20 cellular contexts compared by ENCODE assay signal in genomic region chr4:69568787-69569186, GRCh38.
DNase-seq lines count a peak whose midpoint lies in the region; ATAC-seq, FAIRE-seq and TF ChIP-seq lines count a peak whose summit lies in the region.
"Had no signal": no experiment of that assay in that cellular context is flagged by ENCODE, and none has a peak within 500 bp of the region (broad histone marks: within the 10 kb centered on the region; RNA-seq: fewer than 3 reads in every experiment).

No MANE protein-coding gene starts in this region.

- H3K9me3 ChIP-seq in liver (ENCODE audit: control insufficient read depth in 4 of 4, low read length in 3 of 4) (no peaks in the 10 kb centered on the region), HepG2 (ENCODE audit: low read length) (no peaks in the 10 kb centered on the region), right lobe of liver (no peaks in the 10 kb centered on the region), colonic mucosa (no peaks in the 10 kb centered on the region)

- H4K20me1 ChIP-seq in HepG2 (ENCODE audit: insufficient read depth, low read length), result no peaks in the 10 kb centered on the region

- TF ChIP-seq EP300 in HepG2 (IDR thresholded peaks at IDR 0.05; ENCODE audit: low read depth in 2 of 2, low read length in 2 of 2) (no peak), HepG2 (CRISPR knock-in tag; IDR thresholded peaks at IDR 0.05; ENCODE audit: borderline replicate concordance) (no peak)

- no peak overlapping the region for H3K9ac ChIP-seq in liver (ENCODE audit: low read depth in 1 of 2, low read length in 2 of 2)
- H3K9ac ChIP-seq in HepG2 (ENCODE audit: insufficient read depth, low read depth, low read length), result no peak overlapping the region
- H3K9ac ChIP-seq in colonic mucosa (ENCODE audit: low read depth in 2 of 2, low read length in 2 of 2), result no peak overlapping the region
- H3K9ac ChIP-seq: GM23248 had no signal

- POLR2A ChIA-PET in HepG2 (lab: Yijun Ruan, JAX), result no interaction called here

- in situ Hi-C loops in HepG2 (cut with HindIII; ENCODE audit: extremely low pct_ligation_motif_present, low pct_unique_long_range_greater_than_20kb), result no loop called here

- H3K4me2 ChIP-seq in HepG2 (ENCODE audit: low read depth, low read length), result no peak overlapping the region

- WGBS in liver, result 40% methylated on average over 1 of the region's 1 CpG
- WGBS in HepG2 (ENCODE audit: low lambda C conversion rate), result 31% methylated on average over 1 of the region's 1 CpG
- 20% methylated on average over 1 of the region's 1 CpG for WGBS in right lobe of liver (ENCODE audit: insufficient coverage, low coverage, low lambda C conversion rate, missing lambda C conversion rate)

- no peak for TF ChIP-seq POLR2A in HepG2 (IDR thresholded peaks at IDR 0.05; ENCODE audit: insufficient read depth in 1 of 2, low read depth in 2 of 2, low read length in 2 of 2)
- TF ChIP-seq POLR2A in right lobe of liver (IDR thresholded peaks at IDR 0.05), result no peak
- TF ChIP-seq POLR2A in erythroblast (IDR thresholded peaks at IDR 0.05; ENCODE audit: low read length), result no peak

- no peaks in the 10 kb centered on the region for H3K36me3 ChIP-seq in liver (ENCODE audit: control insufficient read depth in 4 of 4, insufficient read depth in 3 of 4, low read depth in 1 of 4, low read length in 3 of 4)
- no peaks in the 10 kb centered on the region for H3K36me3 ChIP-seq in HepG2 (replicated peaks in 1 of 2; ENCODE audit: control insufficient read depth in 1 of 2, insufficient read depth in 2 of 2, low read length in 2 of 2)
- H3K36me3 ChIP-seq in right lobe of liver, result no peaks in the 10 kb centered on the region
- H3K36me3 ChIP-seq in colonic mucosa, result no peaks in the 10 kb centered on the region

- BruUV-seq in HepG2 (replicated peaks; lab: Mats Ljungman, UMichigan), result no TSS peak

- CTCF ChIA-PET in HepG2 (lab: Yijun Ruan, JAX; ENCODE audit: low intra/inter-chr PET ratio, low total read pairs), result no interaction called here

- no peak for ATAC-seq in HepG2
- ATAC-seq in right lobe of liver, result peak; percentile 75 to 95 (median 86)

- H3K4me3 ChIP-seq in liver (ENCODE audit: low read depth in 1 of 3, low read length in 3 of 3) (no peak overlapping the region), HepG2 (replicated peaks in 1 of 3; ENCODE audit: insufficient read depth in 1 of 3, low read depth in 2 of 3, low read length in 3 of 3) (no peak overlapping the region), right lobe of liver (no peak overlapping the region), colonic mucosa (no peak overlapping the region)
- H3K4me3 ChIP-seq: GM23248 had no signal

- DNase-seq in HepG2 (ENCODE audit: low spot score) (no peak), amniotic epithelial cell (ENCODE audit: low read depth) (peak; percentile 61), right lobe of liver (no peak), NCI-H1105 treated with DMSO at 0.1 percent for 48 hours (lab: John Stamatoyannopoulos, UW) (no peak), erythroblast (lab: John Stamatoyannopoulos, UW) (no peak), colonic mucosa (no peak)
- DNase-seq: 8988T; C1 segment of cervical spinal cord; CD4-positive, alpha-beta memory T cell; COR-L47; DMS153; DND-41; GM23248; H7; HCEC 1CT had no signal

- H3K27me3 ChIP-seq in liver (ENCODE audit: control insufficient read depth in 4 of 4, insufficient read depth in 4 of 4, low read length in 3 of 4) (no peaks in the 10 kb centered on the region), HepG2 (ENCODE audit: control insufficient read depth in 1 of 2, insufficient read depth in 2 of 2, low read length in 2 of 2) (no peaks in the 10 kb centered on the region; a peak in 1 of 5 replicates), right lobe of liver (no peaks in the 10 kb centered on the region), colonic mucosa (no peaks in the 10 kb centered on the region)

- no peak overlapping the region for H2AFZ ChIP-seq in HepG2 (ENCODE audit: low read length)
- H2AFZ ChIP-seq: GM23248 had no signal

- H3K27ac ChIP-seq in liver (ENCODE audit: low read depth in 1 of 2, low read length in 2 of 2) (peak overlapping the region in 1 of 2 donors; percentile 9), HepG2 (ENCODE audit: extremely low read length, insufficient read depth, low read length) (no peak overlapping the region), right lobe of liver (peak overlapping the region in 2 of 3 donors; percentile 43 to 76), colonic mucosa (no peak overlapping the region)
- H3K27ac ChIP-seq: GM23248 had no signal

- no peaks in the 10 kb centered on the region for H3K79me2 ChIP-seq in HepG2 (ENCODE audit: insufficient read depth, low read length)

- intact Hi-C loops in HepG2 (cut with micrococcal nuclease; ENCODE audit: unreplicated experiment), result no loop called here
- intact Hi-C loops in right lobe of liver (cut with DNase I), result no loop called here
- intact Hi-C loops in colonic mucosa (cut with DNase I), result no loop called here

- H3K4me1 ChIP-seq in liver (ENCODE audit: control insufficient read depth in 4 of 4, insufficient read depth in 4 of 4, low read length in 3 of 4), result peaks cover 2 to 15% (median 7%) of the 10 kb centered on the region in 4 donors
- no peaks in the 10 kb centered on the region for H3K4me1 ChIP-seq in HepG2 (ENCODE audit: insufficient read depth, low read length)
- H3K4me1 ChIP-seq in right lobe of liver, result peaks cover 0 to 16% (median 6%) of the 10 kb centered on the region in 4 donors
- no peaks in the 10 kb centered on the region for H3K4me1 ChIP-seq in colonic mucosa

- TF ChIP-seq RAD21 in liver (IDR thresholded peaks at IDR 0.05), result peak; percentile 44 to 49
- TF ChIP-seq RAD21 in HepG2 (CRISPR knock-in tag; IDR thresholded peaks at IDR 0.05), result no peak

- no peak for TF ChIP-seq CTCF in liver (IDR thresholded peaks at IDR 0.05; ENCODE audit: low read depth, low read length, missing input control)
- TF ChIP-seq CTCF in HepG2 (CRISPR knock-in tag; IDR thresholded peaks at IDR 0.05), result no peak
- no peak for TF ChIP-seq CTCF in right lobe of liver (IDR thresholded peaks at IDR 0.05)
- no peak for TF ChIP-seq CTCF in colonic mucosa (IDR thresholded peaks at IDR 0.05)

- no peak for FAIRE-seq in HepG2 (lab: Jason Lieb, UNC)
- FAIRE-seq: G401.6, GM12892, GM19239, H1 had no signal

TF ChIP-seq in liver, 16 proteins besides CTCF, POLR2A, EP300 and RAD21 (continues in another document):
- TF ChIP-seq JUND (IDR thresholded peaks at IDR 0.05) (peak; percentile 37 to 51), HNF4A (conservative IDR thresholded peaks at IDR 0.05) (peak; percentile 44 to 60), MAX (IDR thresholded peaks at IDR 0.05) (peak; percentile 39), NR2F2 (IDR thresholded peaks at IDR 0.05) (no peak), YY1 (IDR thresholded peaks at IDR 0.05) (peak; percentile 78), GABPA (IDR thresholded peaks at IDR 0.05 in 1 of 2, conservative IDR thresholded peaks at IDR 0.05 in 1 of 2) (no peak), RXRA (IDR thresholded peaks at IDR 0.05) (peak; percentile 81), ZBTB33 (IDR thresholded peaks at IDR 0.05) (no peak), TAF1 (conservative IDR thresholded peaks at IDR 0.05) (peak; percentile 65)

TF ChIP-seq in HepG2, 621 proteins besides CTCF, POLR2A, EP300 and RAD21:
- TF ChIP-seq NFE2 (CRISPR knock-in tag; IDR thresholded peaks at IDR 0.05) (no peak), ARID3A (IDR thresholded peaks at IDR 0.05; ENCODE audit: low read depth, low read length) (no peak), ZNF280B (CRISPR knock-in tag; IDR thresholded peaks at IDR 0.05; ENCODE audit: borderline replicate concordance) (no peak), TCF7L2 (IDR thresholded peaks at IDR 0.05; ENCODE audit: low read depth, low read length) (no peak), DMAP1 (CRISPR knock-in tag; IDR thresholded peaks at IDR 0.05) (no peak), ZNF782 (CRISPR knock-in tag; IDR thresholded peaks at IDR 0.05; ENCODE audit: borderline replicate concordance) (no peak), CEBPG (CRISPR knock-in tag; IDR thresholded peaks at IDR 0.05) (no peak), TCF12 (IDR thresholded peaks at IDR 0.05) (no peak), TCF12 (CRISPR knock-in tag; IDR thresholded peaks at IDR 0.05) (no peak), ZNF432 (CRISPR knock-in tag; IDR thresholded peaks at IDR 0.05; ENCODE audit: borderline replicate concordance) (no peak), SIN3B (IDR thresholded peaks at IDR 0.05; ENCODE audit: low read length) (no peak)

Comparison
In these comparisons a context has a peak if more than half of its experiments do, and no peak if none do; other contexts are left out.
1. H3K27ac ChIP-seq: peak in right lobe of liver (2 of 3); none in HepG2 (single experiment) and colonic mucosa (single experiment).